ENCODE assay signal across 16 cellular contexts in genomic region chr12:68122236-68122920, GRCh38. TPM values are rescaled to one million over a fixed set of nuclear protein-coding genes. Genes with fewer than 3 reads are reported as not detected.
"Had no signal": no experiment of that assay in that cellular context is flagged by ENCODE, and none has a peak within 500 bp of the region (broad histone marks: within the 10 kb centered on the region; RNA-seq: fewer than 3 reads in every experiment).

No MANE protein-coding gene starts in this region.

- H3K4me1 ChIP-seq: adrenal gland, esophagus muscularis mucosa, left ventricle myocardium inferior, upper lobe of right lung had no signal

- H3K27me3 Mint-ChIP-seq: stimulated activated naive CD8-positive, alpha-beta T cell treated with anti-CD3 and anti-CD28 coated beads, Interleukin-15, Interleukin-2, amounts not matched to agents 100 ng/mL and 50 ng/mL, for 24 hours had no signal

- H3K9me3 ChIP-seq: adrenal gland, upper lobe of right lung had no signal

- H3K36me3 ChIP-seq: adrenal gland, esophagus muscularis mucosa, left ventricle myocardium inferior, upper lobe of right lung, WERI-Rb-1 had no signal

- H3K4me3 ChIP-seq: adrenal gland, esophagus muscularis mucosa, left ventricle myocardium inferior, upper lobe of right lung had no signal

- H3K4me3 Mint-ChIP-seq: activated naive CD4-positive, alpha-beta T cell treated with anti-CD3 and anti-CD28 coated beads for 36 hours; activated T-helper 1 cell treated with anti-CD3 and anti-CD28 coated beads, Interleukin-12 subunit alpha, Interleukin-12 subunit beta, Interleukin-2, Interleukin-4 antibody, amounts not matched to agents 30 ng/mL and 10 ng/mL and 1 ng/mL, durations not matched to agents 14 hours and 24 hours and 36 hours; stimulated activated naive CD8-positive, alpha-beta T cell treated with anti-CD3 and anti-CD28 coated beads, Interleukin-15, Interleukin-2, amounts not matched to agents 100 ng/mL and 50 ng/mL, for 24 hours had no signal

- H3K27ac ChIP-seq: adrenal gland, esophagus muscularis mucosa, left ventricle myocardium inferior, upper lobe of right lung, WERI-Rb-1 had no signal

- H3K27ac Mint-ChIP-seq: activated naive CD4-positive, alpha-beta T cell treated with anti-CD3 and anti-CD28 coated beads for 36 hours; activated T-helper 1 cell treated with anti-CD3 and anti-CD28 coated beads, Interleukin-12 subunit alpha, Interleukin-12 subunit beta, Interleukin-2, Interleukin-4 antibody, amounts not matched to agents 30 ng/mL and 10 ng/mL and 1 ng/mL, durations not matched to agents 14 hours and 24 hours and 36 hours; stimulated activated naive CD8-positive, alpha-beta T cell treated with anti-CD3 and anti-CD28 coated beads, Interleukin-15, Interleukin-2, amounts not matched to agents 100 ng/mL and 50 ng/mL, for 24 hours had no signal

- H3K27me3 ChIP-seq: adrenal gland, esophagus muscularis mucosa, upper lobe of right lung had no signal

- DNase-seq: activated CD4-positive, alpha-beta T cell treated with anti-CD3 and anti-CD28 coated beads for 4 hours; activated naive CD4-positive, alpha-beta T cell treated with anti-CD3 and anti-CD28 coated beads for 36 hours; adrenal gland; foreskin fibroblast; kidney; left ventricle myocardium inferior; mesenchymal stem cell; stimulated activated CD4-positive, alpha-beta T cell treated with anti-CD3 and anti-CD28 coated beads, Interleukin-4, amount 100 ng/mL, for 24 hours; upper lobe of right lung; WERI-Rb-1 had no signal

RNA-seq across cellular contexts. Expression of gene IFNG, which starts 37.2 kb away (rescaled TPM):
- total RNA-seq: esophagus muscularis mucosa, kidney, left ventricle myocardium inferior, osteocyte, temporal lobe, upper lobe of right lung had no signal
- polyA plus RNA-seq: neural cell had no signal
